ENCODE assay signal across 10 cellular contexts in genomic region chr1:230863449-230863848, GRCh38. TPM values are rescaled to one million over a fixed set of nuclear protein-coding genes. Genes with fewer than 3 reads are reported as not detected.
DNase-seq lines count a peak whose midpoint lies in the region; ATAC-seq and TF ChIP-seq lines count a peak whose summit lies in the region.
"Had no signal": no experiment of that assay in that cellular context is flagged by ENCODE, and none has a peak within 500 bp of the region (broad histone marks: within the 10 kb centered on the region; RNA-seq: fewer than 3 reads in every experiment).

No MANE protein-coding gene starts in this region.

- no peaks in the 10 kb centered on the region for H3K9me3 ChIP-seq in gastrocnemius medialis

- DNase-seq in GM23338 (ENCODE audit: low spot score) = peak; percentile 46
- DNase-seq in OCI-M1 (lab: John Stamatoyannopoulos, UW) = peak; percentile 56
- DNase-seq in left ventricle myocardium superior = peak; percentile 53
- peak in 1 of 2 donors; percentile 57 for DNase-seq in gastrocnemius medialis
- no peak for DNase-seq in activated gamma-delta T cell treated with Interleukin-2 at 50 U/mL for 16 hours
- DNase-seq in T-helper 2 cell = no peak
- DNase-seq: SW 1271 had no signal

- peaks cover 29% of the 10 kb centered on the region; the same call in 1 of the 2 replicates for H4K20me1 ChIP-seq in GM23338 (replicated peaks; ENCODE audit: insufficient read depth)

- peaks cover 45% of the 10 kb centered on the region for H3K4me1 ChIP-seq in GM23338 (ENCODE audit: insufficient read depth)
- peaks cover 66 to 80% of the 10 kb centered on the region in 2 donors for H3K4me1 ChIP-seq in gastrocnemius medialis

- no peak overlapping the region for H2AFZ ChIP-seq in GM23338

- no peak overlapping the region for H3K4me3 ChIP-seq in GM23338
- no peak overlapping the region for H3K4me3 ChIP-seq in gastrocnemius medialis

- no peak for TF ChIP-seq CTCF in GM23338 (conservative IDR thresholded peaks at IDR 0.05; ENCODE audit: low read depth in 2 of 2)
- TF ChIP-seq CTCF in gastrocnemius medialis (IDR thresholded peaks at IDR 0.05 in 4 of 5, conservative IDR thresholded peaks at IDR 0.05 in 1 of 5) = no peak

- H3K27me3 Mint-ChIP-seq in GM23338 (ENCODE audit: insufficient read depth, low read depth, poor library complexity) = peaks cover 4% of the 10 kb centered on the region
- peaks cover 4% of the 10 kb centered on the region for H3K27me3 Mint-ChIP-seq in activated T-helper 17 cell treated with anti-CD3 and anti-CD28 coated beads, Interleukin-2, amount 50 U/mL, for 72 hours

- no peaks in the 10 kb centered on the region for H3K9me2 ChIP-seq in GM23338 (ENCODE audit: insufficient read depth)

- peak; percentile 58 for ATAC-seq in GM23338
- peak; percentile 22 for ATAC-seq in left ventricle myocardium superior
- no peak for ATAC-seq in gastrocnemius medialis
- ATAC-seq in HG03457 (IDR thresholded peaks at IDR 0.05; ENCODE audit: unreplicated experiment) = no peak
- no peak for ATAC-seq in activated T-helper 17 cell treated with anti-CD3 and anti-CD28 coated beads, Interleukin-2, amount 50 U/mL, for 72 hours (replicated peaks)
- ATAC-seq: sciatic nerve had no signal

- H3K4me1 Mint-ChIP-seq in GM23338 = peaks cover 66% of the 10 kb centered on the region
- H3K4me1 Mint-ChIP-seq in activated T-helper 17 cell treated with anti-CD3 and anti-CD28 coated beads, Interleukin-2, amount 50 U/mL, for 72 hours = peaks cover 21% of the 10 kb centered on the region

- H3K36me3 ChIP-seq in GM23338 (ENCODE audit: insufficient read depth) = no peaks in the 10 kb centered on the region
- H3K36me3 ChIP-seq in gastrocnemius medialis = no peaks in the 10 kb centered on the region

- intact Hi-C loops in left ventricle myocardium superior (cut with micrococcal nuclease) = loop anchor here (10.0 kb wide), 1 partner anchor 59 kb away; no protein-coding TSS in a partner anchor
- intact Hi-C loops in gastrocnemius medialis (cut with DNase I; ENCODE audit: low total_unique reads) = loop anchor here (5.0 to 10.0 kb wide), 3 partner anchors 151 to 979 kb away; partner anchors contain the start of genes AGT and EGLN1

- H3K4me2 ChIP-seq in GM23338 = peak overlapping the region; percentile 22; the same call in 1 of the 2 replicates

- H3K4me3 Mint-ChIP-seq in GM23338 = peak overlapping the region; percentile 14
- H3K4me3 Mint-ChIP-seq in activated T-helper 17 cell treated with anti-CD3 and anti-CD28 coated beads, Interleukin-2, amount 50 U/mL, for 72 hours = no peak overlapping the region

- peak in 1 of 2 donors; percentile 18 for TF ChIP-seq POLR2A in gastrocnemius medialis (IDR thresholded peaks at IDR 0.05)

- in situ Hi-C loops in gastrocnemius medialis (cut with MboI; ENCODE audit: low sequenced_read_pairs in 4 of 4) = no loop called here

- no peak overlapping the region for H3K27ac ChIP-seq in GM23338 (ENCODE audit: low read depth)
- peak overlapping the region; percentile 80 to 95 (median 89) for H3K27ac ChIP-seq in gastrocnemius medialis

- H3F3A ChIP-seq in GM23338 (replicated peaks; ENCODE audit: low read depth) = no peaks in the 10 kb centered on the region

- H3K79me2 ChIP-seq in GM23338 (replicated peaks; ENCODE audit: insufficient read depth) = peaks cover 88% of the 10 kb centered on the region

- H3K27me3 ChIP-seq in GM23338 (ENCODE audit: insufficient read depth) (peaks cover 10% of the 10 kb centered on the region), gastrocnemius medialis (no peaks in the 10 kb centered on the region)

- H3K27ac Mint-ChIP-seq in GM23338 = peak overlapping the region; percentile 78
- no peak overlapping the region for H3K27ac Mint-ChIP-seq in activated T-helper 17 cell treated with anti-CD3 and anti-CD28 coated beads, Interleukin-2, amount 50 U/mL, for 72 hours

- no peaks in the 10 kb centered on the region for H3K9me3 Mint-ChIP-seq in GM23338
- H3K9me3 Mint-ChIP-seq in activated T-helper 17 cell treated with anti-CD3 and anti-CD28 coated beads, Interleukin-2, amount 50 U/mL, for 72 hours = no peaks in the 10 kb centered on the region

- H3K36me3 Mint-ChIP-seq in GM23338 (ENCODE audit: low read depth) = peaks cover 10% of the 10 kb centered on the region; the same call in 2 of the 3 replicates
- H3K36me3 Mint-ChIP-seq in activated T-helper 17 cell treated with anti-CD3 and anti-CD28 coated beads, Interleukin-2, amount 50 U/mL, for 72 hours (ENCODE audit: low read depth) = no peaks in the 10 kb centered on the region

TF ChIP-seq in GM23338, 12 proteins besides CTCF, POLR2A, EP300 and RAD21:
- no peak for TF ChIP-seq EZH2 (IDR thresholded peaks at IDR 0.05; ENCODE audit: low read depth, unreplicated experiment)

RNA-seq across cellular contexts. Expression of gene C1orf198, which starts 4.9 kb away (rescaled TPM):
- 46.5 and 46.6 TPM in 2 replicates for total RNA-seq in GM23338 (2014; rRNA removed; shearing (Covaris generic))
- polyA plus RNA-seq in GM23338 (2016; fragmentation: Nextera tagmentation; extraction: Ambion mirVana) = 14.9 and 15.2 TPM in 2 replicates
- total RNA-seq in left ventricle myocardium superior (49.8 TPM), gastrocnemius medialis (100 to 1,000 TPM; 281 to 590 (median 339) TPM)
- 1 to 10 TPM; 4.1 to 7.9 TPM for total RNA-seq in activated T-helper 17 cell treated with anti-CD3 and anti-CD28 coated beads, Interleukin-2, amount 50 U/mL, for 72 hours

Comparison
In these comparisons a context has a peak if more than half of its experiments do, and no peak if none do; other contexts are left out.
1. ATAC-seq: peak in GM23338 (single experiment) and left ventricle myocardium superior (single experiment); none in gastrocnemius medialis (0 of 2), HG03457 (single experiment) and activated T-helper 17 cell treated with anti-CD3 and anti-CD28 coated beads, Interleukin-2, amount 50 U/mL, for 72 hours (single experiment).
2. DNase-seq: peak in GM23338 (single experiment), OCI-M1 (single experiment) and left ventricle myocardium superior (single experiment); none in activated gamma-delta T cell treated with Interleukin-2 at 50 U/mL for 16 hours (single experiment) and T-helper 2 cell (0 of 5).